ENCODE assay signal across 32 cellular contexts in the genomic region with DNA sequence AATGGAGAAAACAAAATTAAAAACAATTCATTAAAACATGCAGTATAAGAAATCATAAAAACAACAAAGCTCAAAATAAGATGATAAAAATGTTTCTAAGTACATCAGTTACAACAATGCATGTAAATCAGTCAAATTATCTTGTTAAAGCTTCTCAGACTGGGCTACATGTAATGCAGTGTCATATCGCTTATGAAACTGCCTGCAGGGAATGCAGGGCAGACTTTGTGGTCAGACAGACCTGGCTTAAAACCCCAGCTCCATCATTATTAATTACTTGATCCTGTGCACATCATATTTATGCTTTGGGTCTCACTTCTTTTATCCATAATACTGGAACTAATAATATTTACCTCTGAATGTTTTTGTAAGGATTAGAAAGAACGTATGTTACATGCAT.
"Had no signal": no experiment of that assay in that cellular context is flagged by ENCODE, and none has a peak within 500 bp of the region (broad histone marks: within the 10 kb centered on the region; RNA-seq: fewer than 3 reads in every experiment).

No MANE protein-coding gene starts in this region.

- ATAC-seq: activated naive CD8-positive, alpha-beta T cell treated with anti-CD3 and anti-CD28 coated beads, Interleukin-2, amount 50 U/mL, for 24 hours; Panc1 had no signal

- FAIRE-seq: bronchial epithelial cell had no signal

- DNase-seq: activated B cell treated with CpG ODN at 0.5 μM for 24 hours; activated CD4-positive, alpha-beta memory T cell treated with anti-CD3 and anti-CD28 coated beads for 36 hours; activated CD4-positive, alpha-beta T cell treated with anti-CD3 and anti-CD28 coated beads for 4 hours; activated CD4-positive, alpha-beta T cell treated with anti-CD3 and anti-CD28 coated beads, Interleukin-2, amount 50 U/mL, for 1 hour; activated CD4-positive, CD25-positive, alpha-beta regulatory T cell treated with anti-CD3 and anti-CD28 coated beads, Interleukin-2, amount 50 U/mL, for 72 hours; activated CD8-positive, alpha-beta memory T cell treated with anti-CD3 and anti-CD28 coated beads, Interleukin-2, amount 50 U/mL, for 48 hours; activated effector memory CD4-positive, alpha-beta T cell treated with Interleukin-2 at 50 U/mL for 16 hours; activated naive CD4-positive, alpha-beta T cell treated with anti-CD3 and anti-CD28 coated beads, Interleukin-2, amount 10 ng/mL, durations not matched to agents 7 days and 5 days; activated naive CD8-positive, alpha-beta T cell treated with anti-CD3 and anti-CD28 coated beads, Interleukin-2, amount 50 U/mL, for 24 hours; activated T-cell treated with anti-CD3 and anti-CD28 coated beads, Interleukin-2, amount 50 U/mL, for 48 hours; amniotic stem cell; aorta; caudate nucleus; cerebellar nuclear complex; Kasumi-1; KG1; NCI-H1092 treated with DMSO at 0.1 percent for 48 hours; NCI-H1417; NCI-H146; NCI-H1930; NCI-H2081 treated with DMSO at 0.1 percent for 48 hours; NCI-H510A treated with DMSO at 0.1 percent for 48 hours; NCI-H69; NCI-H82; RPMI8226; SHP77 treated with DMSO at 0.1 percent for 48 hours; SW 1271; T-helper 1 cell; T-helper 2 cell; T-helper 9 cell had no signal
